Comparison of ENCODE assay signal across 13 cellular contexts in genomic region chr1:226783202-226783601, GRCh38.
"Had no signal": no experiment of that assay in that cellular context is flagged by ENCODE, and none has a peak within 500 bp of the region (broad histone marks: within the 10 kb centered on the region; RNA-seq: fewer than 3 reads in every experiment).

No MANE protein-coding gene starts in this region.

- H3K36me3 ChIP-seq: cardiac muscle cell had no signal

- H3K27me3 ChIP-seq: cardiac muscle cell had no signal

- FAIRE-seq: astrocyte, colon had no signal

- ATAC-seq: activated naive CD8-positive, alpha-beta T cell treated with anti-CD3 and anti-CD28 coated beads, Interleukin-2, amount 50 U/mL, for 24 hours; left colon; natural killer cell treated with Interleukin-12 subunit alpha and Interleukin-12 subunit beta and Interleukin-15 and Interleukin-18, amount 100 ng/mL, for 72 hours had no signal

- H3K4me3 ChIP-seq: cardiac muscle cell had no signal

- H3K27ac ChIP-seq: cardiac muscle cell had no signal

- DNase-seq: activated CD4-positive, alpha-beta memory T cell treated with anti-CD3 and anti-CD28 coated beads, Interleukin-2, amount 10 ng/mL, durations not matched to agents 7 days and 5 days; activated CD8-positive, alpha-beta memory T cell treated with anti-CD3 and anti-CD28 coated beads, Interleukin-2, amount 50 U/mL, for 4 hours; activated naive CD4-positive, alpha-beta T cell treated with Interleukin-2 at 50 U/mL for 16 hours; activated naive CD8-positive, alpha-beta T cell treated with anti-CD3 and anti-CD28 coated beads, Interleukin-2, amount 50 U/mL, for 24 hours; effector CD8-positive, alpha-beta T cell; left colon; stimulated activated CD4-positive, alpha-beta T cell treated with anti-CD3 and anti-CD28 coated beads, Interleukin-15, amount 100 ng/mL, for 24 hours; stimulated activated CD4-positive, alpha-beta T cell treated with anti-CD3 and anti-CD28 coated beads, Interleukin-4, amount 100 ng/mL, for 4 hours; T-helper 9 cell had no signal
